Comparison of ENCODE assay signal across 27 cellular contexts in the genomic region with DNA sequence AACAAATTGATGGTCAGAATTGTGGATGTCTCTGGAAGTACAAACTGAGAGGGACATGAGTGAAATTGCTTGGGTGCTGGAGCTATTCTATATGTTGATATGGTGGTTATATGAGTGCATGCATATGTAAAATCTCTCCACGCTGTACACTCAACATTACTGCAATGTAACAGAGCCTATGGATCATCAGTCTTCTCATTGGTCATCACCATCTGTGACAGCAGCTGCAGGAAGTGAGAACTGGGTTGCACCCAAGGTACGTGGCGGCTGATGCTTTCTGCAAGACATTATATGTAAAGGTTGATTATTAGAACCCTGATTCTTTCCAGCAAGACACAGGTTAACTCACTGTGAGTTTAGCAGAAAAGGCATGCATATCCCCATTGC.
"Had no signal": no experiment of that assay in that cellular context is flagged by ENCODE, and none has a peak within 500 bp of the region (broad histone marks: within the 10 kb centered on the region; RNA-seq: fewer than 3 reads in every experiment).

No MANE protein-coding gene starts in this region.

- H3K4me3 ChIP-seq: colonic mucosa, esophagus squamous epithelium, gastrocnemius medialis, heart right ventricle, left lung, lower lobe of right lung, mucosa of descending colon had no signal

- H3K36me3 ChIP-seq: colonic mucosa, esophagus squamous epithelium, gastrocnemius medialis, heart right ventricle, left lung, lower lobe of right lung had no signal

- DNase-seq: colonic mucosa; cortex of kidney; effector CD8-positive, alpha-beta T cell; effector memory CD8-positive, alpha-beta T cell; endodermal cell; erythroblast; esophagus squamous epithelium; foreskin fibroblast; foreskin melanocyte; gastrocnemius medialis; glutamatergic neuron; head of caudate nucleus; heart right ventricle; hippocampal formation; left cardiac atrium; left lung; left ventricle myocardium superior; lower lobe of right lung; mesenchymal stem cell; mucosa of descending colon had no signal

- H3K4me1 Mint-ChIP-seq: mesothelial cell of epicardium had no signal

- FAIRE-seq: endometrium, islet of Langerhans, keratinocyte had no signal

- H3K9me3 Mint-ChIP-seq: dendritic cell treated with granulocyte-macrophage colony-stimulating factor and Interleukin-4, amounts not matched to agents 40 ng/mL and 50 ng/mL, for 4 days; effector memory CD8-positive, alpha-beta T cell; endodermal cell; mesothelial cell of epicardium had no signal

- H3K4me1 ChIP-seq: colonic mucosa, left lung, lower lobe of right lung had no signal

- ATAC-seq: effector memory CD8-positive, alpha-beta T cell; esophagus mucosa; gastrocnemius medialis; heart right ventricle; left cardiac atrium; left lung; left ventricle myocardium superior; lower lobe of right lung; mucosa of descending colon had no signal

- H3K27ac Mint-ChIP-seq: dendritic cell treated with granulocyte-macrophage colony-stimulating factor and Interleukin-4, amounts not matched to agents 40 ng/mL and 50 ng/mL, for 4 days; effector memory CD8-positive, alpha-beta T cell; endodermal cell; mesothelial cell of epicardium had no signal

- H3K4me3 Mint-ChIP-seq: dendritic cell treated with granulocyte-macrophage colony-stimulating factor and Interleukin-4, amounts not matched to agents 40 ng/mL and 50 ng/mL, for 4 days; effector memory CD8-positive, alpha-beta T cell; endodermal cell; mesothelial cell of epicardium had no signal

- H3K9me3 ChIP-seq: colonic mucosa, esophagus squamous epithelium, gastrocnemius medialis, heart right ventricle, left lung, lower lobe of right lung, mucosa of descending colon had no signal

- H3K27ac ChIP-seq: colonic mucosa, epithelial cell of prostate, esophagus squamous epithelium, gastrocnemius medialis, heart right ventricle, left lung, lower lobe of right lung had no signal

- H3K36me3 Mint-ChIP-seq: mesothelial cell of epicardium had no signal

- H3K27me3 ChIP-seq: colonic mucosa, esophagus squamous epithelium, gastrocnemius medialis, heart right ventricle, left lung had no signal
